1 cellular context compared by ENCODE assay signal in genomic region chr2:233816771-233817170, GRCh38.
TF ChIP-seq lines count a peak whose summit lies in the region.

No MANE protein-coding gene starts in this region.

TF ChIP-seq in A549, 52 proteins besides CTCF, POLR2A, EP300 and RAD21:
- TF ChIP-seq ELK1 (IDR thresholded peaks at IDR 0.05; ENCODE audit: low read depth, low read length) (no peak), CBX2 (IDR thresholded peaks at IDR 0.05; ENCODE audit: borderline replicate concordance, low read depth) (no peak), MAZ (IDR thresholded peaks at IDR 0.05; ENCODE audit: borderline replicate concordance, low read depth, low read length) (no peak), CEBPB (IDR thresholded peaks at IDR 0.05) (no peak), HES2 (IDR thresholded peaks at IDR 0.05) (no peak), EHF (CRISPR knock-in tag; IDR thresholded peaks at IDR 0.05) (no peak), CHD2 (IDR thresholded peaks at IDR 0.05; ENCODE audit: low read length, partially characterized antibody) (no peak), HEYL (CRISPR knock-in tag; IDR thresholded peaks at IDR 0.05) (no peak), NR3C1 (IDR thresholded peaks at IDR 0.05) (no peak), RARB (CRISPR knock-in tag; IDR thresholded peaks at IDR 0.05) (no peak), ZFP36 (IDR thresholded peaks at IDR 0.05; ENCODE audit: borderline replicate concordance, partially characterized antibody) (no peak), HOXA7 (CRISPR knock-in tag; IDR thresholded peaks at IDR 0.05) (no peak), TP53 (CRISPR knock-in tag; IDR thresholded peaks at IDR 0.05) (no peak), HOXB5 (CRISPR knock-in tag; IDR thresholded peaks at IDR 0.05) (no peak), NFE2L2 (conservative IDR thresholded peaks at IDR 0.05; ENCODE audit: low read length) (no peak), FOXS1 (CRISPR knock-in tag; IDR thresholded peaks at IDR 0.05) (no peak)
